In the genomic region with DNA sequence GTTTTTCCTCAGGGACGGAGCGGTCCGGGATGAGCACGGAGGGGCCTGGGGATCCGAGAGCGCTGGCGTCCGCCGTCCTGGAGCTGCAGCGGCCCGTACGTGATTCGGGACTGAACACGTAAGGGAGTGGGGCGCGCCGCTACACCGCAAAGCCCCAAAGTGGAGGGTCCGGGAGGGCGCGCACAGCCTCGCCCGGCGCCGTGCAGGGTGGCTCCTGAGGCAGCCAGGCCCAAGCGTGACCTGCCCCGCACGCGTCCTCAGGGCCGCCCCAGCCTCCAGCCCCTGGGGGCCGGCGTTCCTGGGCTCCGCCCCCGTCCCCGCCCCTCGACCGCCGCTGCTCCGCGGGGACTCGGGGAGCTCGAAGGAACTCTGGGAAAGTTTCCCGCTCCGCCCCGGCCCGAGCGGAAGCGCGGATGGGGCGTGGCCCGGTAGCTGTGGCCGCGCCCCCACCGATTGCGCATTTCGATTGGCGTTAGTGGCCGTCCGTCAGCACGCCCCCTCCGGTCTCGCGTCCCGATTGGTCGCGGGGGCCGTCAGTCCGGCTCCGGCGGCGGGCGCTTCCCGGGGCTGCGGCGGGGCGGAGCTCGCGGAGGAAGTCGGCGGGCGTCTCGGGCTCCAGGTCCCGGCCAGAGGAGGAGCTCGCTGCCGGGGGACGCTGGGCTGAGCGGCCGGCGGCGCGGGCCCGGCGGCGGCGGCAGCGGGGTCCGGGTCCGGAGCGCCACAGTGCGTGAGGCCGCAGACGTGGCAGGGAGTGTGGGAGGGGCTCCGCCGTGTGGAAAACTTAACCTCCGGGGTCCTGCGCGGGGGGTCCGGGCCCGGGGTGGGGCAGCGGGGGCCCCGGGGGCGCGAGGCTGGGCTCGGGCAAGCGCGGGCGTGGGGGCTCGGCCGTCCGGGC, we compare ENCODE assay signal across 1 cellular context.
A peak's percentile ranks its signal among the peaks of the same experiment; 100 is the strongest.
TF ChIP-seq lines count a peak whose summit lies in the region.

A gene (minus strand): TSS at position 270 of the 895 bp plus-strand sequence. CDS start 539 bp downstream, outside the sequence.
A gene (plus strand): TSS at position 620 of the 895 bp plus-strand sequence. CDS start 103 bp downstream, at position 723.

TF ChIP-seq in SK-N-SH, 30 proteins besides CTCF, POLR2A, EP300 and RAD21 (continued from another document):
- TF ChIP-seq, protein P1, sequence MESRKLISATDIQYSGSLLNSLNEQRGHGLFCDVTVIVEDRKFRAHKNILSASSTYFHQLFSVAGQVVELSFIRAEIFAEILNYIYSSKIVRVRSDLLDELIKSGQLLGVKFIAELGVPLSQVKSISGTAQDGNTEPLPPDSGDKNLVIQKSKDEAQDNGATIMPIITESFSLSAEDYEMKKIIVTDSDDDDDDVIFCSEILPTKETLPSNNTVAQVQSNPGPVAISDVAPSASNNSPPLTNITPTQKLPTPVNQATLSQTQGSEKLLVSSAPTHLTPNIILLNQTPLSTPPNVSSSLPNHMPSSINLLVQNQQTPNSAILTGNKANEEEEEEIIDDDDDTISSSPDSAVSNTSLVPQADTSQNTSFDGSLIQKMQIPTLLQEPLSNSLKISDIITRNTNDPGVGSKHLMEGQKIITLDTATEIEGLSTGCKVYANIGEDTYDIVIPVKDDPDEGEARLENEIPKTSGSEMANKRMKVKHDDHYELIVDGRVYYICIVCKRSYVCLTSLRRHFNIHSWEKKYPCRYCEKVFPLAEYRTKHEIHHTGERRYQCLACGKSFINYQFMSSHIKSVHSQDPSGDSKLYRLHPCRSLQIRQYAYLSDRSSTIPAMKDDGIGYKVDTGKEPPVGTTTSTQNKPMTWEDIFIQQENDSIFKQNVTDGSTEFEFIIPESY (IDR thresholded peaks at IDR 0.05; ENCODE audit: borderline replicate concordance, low read depth): peak; percentile 89; the same call in 1 of the 2 replicates
- TF ChIP-seq GABPA (IDR thresholded peaks at IDR 0.05; ENCODE audit: low read depth) (peak; percentile 93), YY1 (IDR thresholded peaks at IDR 0.05; ENCODE audit: low read depth) (peak; percentile 30; the same call in 1 of the 2 replicates), CHD2 (IDR thresholded peaks at IDR 0.05; ENCODE audit: low read length, partially characterized antibody) (peak; percentile 97), RFX5 (IDR thresholded peaks at IDR 0.05; ENCODE audit: low read length) (no peak), SIN3A (IDR thresholded peaks at IDR 0.05; ENCODE audit: borderline replicate concordance, low read depth, low read length) (peak; percentile 43; the same call in 1 of the 2 replicates), RXRA (IDR thresholded peaks at IDR 0.05; ENCODE audit: borderline replicate concordance, low read depth) (no peak), TAF1 (IDR thresholded peaks at IDR 0.05; ENCODE audit: borderline replicate concordance, low read depth, low read length) (peak; percentile 60; the same call in 1 of the 2 replicates), FOXJ3 (CRISPR knock-in tag; IDR thresholded peaks at IDR 0.05) (no peak), RCOR1 (IDR thresholded peaks at IDR 0.05; ENCODE audit: low read length) (no peak), MXI1 (IDR thresholded peaks at IDR 0.05; ENCODE audit: low read depth, low read length) (peak; percentile 91), POLR2AphosphoS5 (IDR thresholded peaks at IDR 0.05; ENCODE audit: low read depth, low read length) (peak; percentile 64; the same call in 1 of the 2 replicates)
- TF ChIP-seq, protein P2, sequence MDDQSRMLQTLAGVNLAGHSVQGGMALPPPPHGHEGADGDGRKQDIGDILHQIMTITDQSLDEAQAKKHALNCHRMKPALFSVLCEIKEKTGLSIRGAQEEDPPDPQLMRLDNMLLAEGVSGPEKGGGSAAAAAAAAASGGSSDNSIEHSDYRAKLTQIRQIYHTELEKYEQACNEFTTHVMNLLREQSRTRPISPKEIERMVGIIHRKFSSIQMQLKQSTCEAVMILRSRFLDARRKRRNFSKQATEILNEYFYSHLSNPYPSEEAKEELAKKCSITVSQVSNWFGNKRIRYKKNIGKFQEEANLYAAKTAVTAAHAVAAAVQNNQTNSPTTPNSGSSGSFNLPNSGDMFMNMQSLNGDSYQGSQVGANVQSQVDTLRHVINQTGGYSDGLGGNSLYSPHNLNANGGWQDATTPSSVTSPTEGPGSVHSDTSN (IDR thresholded peaks at IDR 0.05): peak; percentile 100
- TF ChIP-seq, protein P3, sequence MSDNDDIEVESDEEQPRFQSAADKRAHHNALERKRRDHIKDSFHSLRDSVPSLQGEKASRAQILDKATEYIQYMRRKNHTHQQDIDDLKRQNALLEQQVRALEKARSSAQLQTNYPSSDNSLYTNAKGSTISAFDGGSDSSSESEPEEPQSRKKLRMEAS (IDR thresholded peaks at IDR 0.05; ENCODE audit: low read depth): peak; percentile 88
- TF ChIP-seq, protein P4, sequence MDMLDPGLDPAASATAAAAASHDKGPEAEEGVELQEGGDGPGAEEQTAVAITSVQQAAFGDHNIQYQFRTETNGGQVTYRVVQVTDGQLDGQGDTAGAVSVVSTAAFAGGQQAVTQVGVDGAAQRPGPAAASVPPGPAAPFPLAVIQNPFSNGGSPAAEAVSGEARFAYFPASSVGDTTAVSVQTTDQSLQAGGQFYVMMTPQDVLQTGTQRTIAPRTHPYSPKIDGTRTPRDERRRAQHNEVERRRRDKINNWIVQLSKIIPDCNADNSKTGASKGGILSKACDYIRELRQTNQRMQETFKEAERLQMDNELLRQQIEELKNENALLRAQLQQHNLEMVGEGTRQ (IDR thresholded peaks at IDR 0.05; ENCODE audit: borderline replicate concordance, low read depth, low read length): no peak
- TF ChIP-seq, protein P5, sequence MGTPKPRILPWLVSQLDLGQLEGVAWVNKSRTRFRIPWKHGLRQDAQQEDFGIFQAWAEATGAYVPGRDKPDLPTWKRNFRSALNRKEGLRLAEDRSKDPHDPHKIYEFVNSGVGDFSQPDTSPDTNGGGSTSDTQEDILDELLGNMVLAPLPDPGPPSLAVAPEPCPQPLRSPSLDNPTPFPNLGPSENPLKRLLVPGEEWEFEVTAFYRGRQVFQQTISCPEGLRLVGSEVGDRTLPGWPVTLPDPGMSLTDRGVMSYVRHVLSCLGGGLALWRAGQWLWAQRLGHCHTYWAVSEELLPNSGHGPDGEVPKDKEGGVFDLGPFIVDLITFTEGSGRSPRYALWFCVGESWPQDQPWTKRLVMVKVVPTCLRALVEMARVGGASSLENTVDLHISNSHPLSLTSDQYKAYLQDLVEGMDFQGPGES (IDR thresholded peaks at IDR 0.05; ENCODE audit: low read depth, low read length): peak; percentile 95
TF ChIP-seq in SK-N-SH: peak in this region for 12.
